15 cellular contexts compared by ENCODE assay signal in the genomic region with DNA sequence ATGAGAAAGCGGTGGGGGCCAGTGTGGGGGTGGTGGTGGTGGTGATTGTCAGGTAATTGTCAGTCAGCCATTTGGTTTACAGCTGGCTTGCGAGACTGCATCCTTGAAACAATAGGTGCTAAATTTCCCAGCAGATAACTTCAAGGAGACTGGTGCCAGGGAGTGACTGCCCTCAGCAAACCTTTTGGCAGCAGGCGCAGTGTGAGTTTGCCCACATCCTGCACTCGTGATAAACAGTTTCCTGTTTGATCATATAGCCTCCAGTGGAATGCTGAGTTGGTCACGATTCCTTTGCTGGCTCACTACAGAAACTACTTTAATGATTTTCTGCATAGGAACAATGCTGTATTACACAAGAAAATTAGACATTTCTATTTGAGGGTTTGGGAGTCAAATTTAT. TPM values are rescaled to one million over a fixed set of nuclear protein-coding genes. Genes with fewer than 3 reads are reported as not detected.
DNase-seq lines count a peak whose midpoint lies in the region; ATAC-seq and TF ChIP-seq lines count a peak whose summit lies in the region.
"Had no signal": no experiment of that assay in that cellular context is flagged by ENCODE, and none has a peak within 500 bp of the region (broad histone marks: within the 10 kb centered on the region; RNA-seq: fewer than 3 reads in every experiment).

No MANE protein-coding gene starts in this region.

- peak overlapping the region; percentile 53 for H3K27ac Mint-ChIP-seq in T-helper 17 cell
- H3K27ac Mint-ChIP-seq in endothelial cell (ENCODE audit: unreplicated experiment), result peak overlapping the region; percentile 88
- H3K27ac Mint-ChIP-seq: memory B cell had no signal

- no peaks in the 10 kb centered on the region; the same call in none of the 2 replicates for H3K36me3 ChIP-seq in DND-41 (ENCODE audit: insufficient read depth, low read length)
- H3K36me3 ChIP-seq: upper lobe of right lung, WERI-Rb-1 had no signal

- H3K36me3 Mint-ChIP-seq in T-helper 17 cell (ENCODE audit: low read depth) (no peaks in the 10 kb centered on the region), endothelial cell (ENCODE audit: low read depth, unreplicated experiment) (no peaks in the 10 kb centered on the region)

- peak overlapping the region; percentile 99 for H3K27ac ChIP-seq in DND-41 (ENCODE audit: low read length)
- H3K27ac ChIP-seq: upper lobe of right lung, WERI-Rb-1 had no signal

- H3K27me3 ChIP-seq in DND-41 (ENCODE audit: insufficient read depth, low read length, poor library complexity), result no peaks in the 10 kb centered on the region
- H3K27me3 ChIP-seq: upper lobe of right lung had no signal

- ATAC-seq in DND-41 (ENCODE audit: insufficient read depth, low read depth), result peak; percentile 89
- ATAC-seq in T-helper 17 cell, result peak; percentile 32
- ATAC-seq in GM18511 (IDR thresholded peaks at IDR 0.05; ENCODE audit: unreplicated experiment), result no peak
- ATAC-seq: upper lobe of right lung had no signal

- H2AFZ ChIP-seq in DND-41 (ENCODE audit: low read depth, low read length), result peak overlapping the region; percentile 38

- peak overlapping the region in 1 of 2 experiments; percentile 40; a peak in 2 of 4 replicates for H3K4me3 ChIP-seq in DND-41 (ENCODE audit: low read depth in 1 of 2, low read length in 2 of 2)
- H3K4me3 ChIP-seq: upper lobe of right lung had no signal

- no peaks in the 10 kb centered on the region for H3K79me2 ChIP-seq in DND-41 (ENCODE audit: insufficient read depth, low read length)

- no peaks in the 10 kb centered on the region for H3K9me3 Mint-ChIP-seq in endothelial cell (ENCODE audit: unreplicated experiment)

- no peaks in the 10 kb centered on the region for H4K20me1 ChIP-seq in DND-41 (ENCODE audit: insufficient read depth, low read length)

- peak overlapping the region; percentile 55 for H3K9ac ChIP-seq in DND-41 (ENCODE audit: low read depth, low read length)

- DNase-seq in DND-41 (peak; percentile 78), H4 (ENCODE audit: low spot score) (peak; percentile 87), T-helper 17 cell (no peak), endothelial cell (ENCODE audit: low spot score) (no peak), GM13976 (ENCODE audit: low spot score) (no peak), GDM1 (lab: John Stamatoyannopoulos, UW) (no peak), hippocampal formation (lab: John Stamatoyannopoulos, UW) (no peak)
- DNase-seq: Caco-2; effector CD4-positive, alpha-beta T cell; NCI-H2029; upper lobe of right lung; WERI-Rb-1 had no signal

- in situ Hi-C loops in GM13976 (cut with MboI; ENCODE audit: low sequenced_read_pairs, unreplicated experiment), result no loop called here

- H3K9me3 ChIP-seq in DND-41 (ENCODE audit: insufficient read depth, low read length, severe bottlenecking) (peaks cover 15% of the 10 kb centered on the region), T-helper 17 cell (ENCODE audit: control insufficient read depth, low read length, poor library complexity, severe bottlenecking) (no peaks in the 10 kb centered on the region)
- H3K9me3 ChIP-seq: Caco-2, upper lobe of right lung had no signal

- peak overlapping the region; percentile 34 for H3K4me3 Mint-ChIP-seq in T-helper 17 cell
- H3K4me3 Mint-ChIP-seq in endothelial cell (ENCODE audit: unreplicated experiment), result no peak overlapping the region
- H3K4me3 Mint-ChIP-seq: memory B cell had no signal

- H3K4me2 ChIP-seq in DND-41 (ENCODE audit: insufficient read depth, low read length), result peak overlapping the region; percentile 52

- H3K4me1 ChIP-seq in DND-41 (ENCODE audit: insufficient read depth, low read length), result peaks cover 47% of the 10 kb centered on the region
- H3K4me1 ChIP-seq: Caco-2, upper lobe of right lung had no signal

- H3K27me3 Mint-ChIP-seq in T-helper 17 cell (no peaks in the 10 kb centered on the region), endothelial cell (ENCODE audit: unreplicated experiment) (no peaks in the 10 kb centered on the region)
- H3K27me3 Mint-ChIP-seq: activated naive CD8-positive, alpha-beta T cell; memory B cell had no signal

- TF ChIP-seq CTCF in DND-41 (IDR thresholded peaks at IDR 0.05; ENCODE audit: borderline replicate concordance, extremely low read depth, low read length, poor library complexity, severe bottlenecking) (no peak), endothelial cell (IDR thresholded peaks at IDR 0.05; ENCODE audit: unreplicated experiment) (no peak), GM13976 (IDR thresholded peaks at IDR 0.05; ENCODE audit: borderline replicate concordance, control extremely low read depth, extremely low read depth, insufficient read depth, missing control alignments) (no peak)

- H3K4me1 Mint-ChIP-seq in T-helper 17 cell (peaks cover 7% of the 10 kb centered on the region), endothelial cell (ENCODE audit: unreplicated experiment) (peaks cover 16% of the 10 kb centered on the region)
- H3K4me1 Mint-ChIP-seq: memory B cell had no signal

RNA-seq across cellular contexts. Expression of gene RPS4Y1, which starts 46.0 kb away (rescaled TPM):
- 424 and 461 TPM in 2 replicates for total RNA-seq in H4 (2014; rRNA removed; shearing (Covaris generic))
- total RNA-seq in T-helper 17 cell, result 100 to 1,000 TPM; 364 to 399 TPM
- total RNA-seq in endothelial cell (ENCODE audit: unreplicated experiment), result 255 TPM
- total RNA-seq: Caco-2 had no signal

RNA-seq across cellular contexts. Expression of gene ZFY, which starts 47.8 kb away (rescaled TPM):
- total RNA-seq in H4 (2014; rRNA removed; shearing (Covaris generic)), result 6.2 and 8.2 TPM in 2 replicates
- 10 to 100 TPM; 22.2 to 26.7 TPM for total RNA-seq in T-helper 17 cell
- total RNA-seq in endothelial cell (ENCODE audit: unreplicated experiment), result 24.2 TPM
- total RNA-seq: Caco-2 had no signal

Comparison
In these comparisons a context has a peak if more than half of its experiments do, and no peak if none do; other contexts are left out.
1. DNase-seq: peak in DND-41 (single experiment) and H4 (single experiment); none in T-helper 17 cell (0 of 3), endothelial cell (single experiment), GM13976 (single experiment), GDM1 (single experiment) and hippocampal formation (0 of 2).